ENCODE assay signal across 11 cellular contexts in the genomic region with DNA sequence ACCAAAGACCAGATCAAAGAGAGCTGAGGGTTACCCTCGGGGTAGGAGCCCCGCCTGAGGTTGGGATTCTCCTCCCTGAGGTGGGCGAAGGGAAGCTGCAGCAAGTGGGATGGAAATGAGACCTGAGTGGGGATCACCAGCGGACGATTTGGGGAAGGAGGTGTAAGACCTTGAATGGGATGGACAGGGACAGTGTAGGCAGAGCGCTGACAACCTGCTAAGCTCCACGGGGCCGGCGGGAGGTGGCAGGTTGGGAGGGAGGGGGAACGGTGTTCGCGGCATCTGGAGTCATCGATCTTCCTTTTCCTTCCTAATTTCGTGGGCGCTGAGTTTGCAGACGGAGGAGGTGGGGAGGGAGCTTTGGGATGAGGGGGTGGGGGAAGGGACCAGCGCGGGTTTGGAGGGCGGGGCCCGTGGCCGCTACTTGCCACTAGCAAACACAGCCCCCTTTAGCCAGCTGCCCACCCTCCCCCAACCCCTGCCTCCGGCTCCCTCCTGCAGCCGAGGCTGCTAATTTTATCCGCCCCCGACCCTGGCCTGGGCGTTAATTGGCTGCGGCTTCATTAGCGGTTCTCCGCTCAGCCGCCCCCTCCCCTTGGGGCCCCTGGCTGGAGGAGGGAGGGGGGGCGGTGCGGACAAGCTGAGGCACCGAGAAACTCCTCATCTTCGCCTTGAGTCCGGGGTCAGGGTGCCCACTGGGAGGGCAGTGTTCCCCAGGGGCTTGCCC. TPM values are rescaled to one million over a fixed set of nuclear protein-coding genes. Genes with fewer than 3 reads are reported as not detected.
A peak's percentile ranks its signal among the peaks of the same experiment; 100 is the strongest.
DNase-seq lines count a peak whose midpoint lies in the region; ATAC-seq and TF ChIP-seq lines count a peak whose summit lies in the region.
"Had no signal": no experiment of that assay in that cellular context is flagged by ENCODE, and none has a peak within 500 bp of the region (broad histone marks: within the 10 kb centered on the region; RNA-seq: fewer than 3 reads in every experiment).

No MANE protein-coding gene starts in this region.

- peaks cover 57% of the 10 kb centered on the region for H3K27me3 Mint-ChIP-seq in activated T-cell treated with anti-CD3 and anti-CD28 coated beads, Interleukin-2, amount 50 U/mL, for 24 hours
- peaks cover 33% of the 10 kb centered on the region for H3K27me3 Mint-ChIP-seq in endothelial cell (ENCODE audit: unreplicated experiment)

- H3F3A ChIP-seq in GM23248 (ENCODE audit: insufficient read depth) = peaks cover 7% of the 10 kb centered on the region

- H3K9ac ChIP-seq in OCI-LY3 (ENCODE audit: low read length) = no peak overlapping the region; the same call in 1 of the 2 replicates
- H3K9ac ChIP-seq in GM23248 = no peak overlapping the region

- H2AFZ ChIP-seq in OCI-LY3 (ENCODE audit: low read depth, low read length) = peak overlapping the region; percentile 55; the same call in 1 of the 2 replicates
- no peak overlapping the region for H2AFZ ChIP-seq in GM23248

- H3K4me1 ChIP-seq in OCI-LY3 (ENCODE audit: low read length) (peaks cover 23% of the 10 kb centered on the region), GM23248 (ENCODE audit: insufficient read depth) (peaks cover 17% of the 10 kb centered on the region)

- no peaks in the 10 kb centered on the region for H3K9me3 Mint-ChIP-seq in activated T-cell treated with anti-CD3 and anti-CD28 coated beads, Interleukin-2, amount 50 U/mL, for 24 hours
- H3K9me3 Mint-ChIP-seq in endothelial cell (ENCODE audit: unreplicated experiment) = no peaks in the 10 kb centered on the region

- peak overlapping the region; percentile 35 for H3K4me3 Mint-ChIP-seq in activated T-cell treated with anti-CD3 and anti-CD28 coated beads, Interleukin-2, amount 50 U/mL, for 24 hours
- H3K4me3 Mint-ChIP-seq in endothelial cell (ENCODE audit: unreplicated experiment) = peak overlapping the region; percentile 70

- peaks cover 16% of the 10 kb centered on the region for H3K36me3 ChIP-seq in OCI-LY3 (replicated peaks; ENCODE audit: low read depth, low read length)
- peaks cover 1% of the 10 kb centered on the region; the same call in 1 of the 2 replicates for H3K36me3 ChIP-seq in GM23248 (ENCODE audit: low read depth)
- H3K36me3 ChIP-seq: neutrophil had no signal

- no peak for DNase-seq in activated T-cell treated with anti-CD3 and anti-CD28 coated beads, Interleukin-2, amount 50 U/mL, for 24 hours
- no peak for DNase-seq in activated T-cell treated with anti-CD3 and anti-CD28 coated beads, Interleukin-2, amount 50 U/mL, for 1 hour
- DNase-seq in endothelial cell (ENCODE audit: low spot score) (no peak), skeletal muscle cell (ENCODE audit: low read depth) (no peak), GM23248 (no peak), iPS-NIHi7 (ENCODE audit: extremely low spot score) (no peak)
- DNase-seq: MM.1S had no signal

- H3K4me3 ChIP-seq in OCI-LY3 (ENCODE audit: low read length) (peak overlapping the region; percentile 62), skeletal muscle cell (ENCODE audit: low read depth, low read length) (peak overlapping the region; percentile 25), GM23248 (no peak overlapping the region)

- H3K79me2 ChIP-seq in OCI-LY3 (ENCODE audit: low read length) (peaks cover 23% of the 10 kb centered on the region), GM23248 (ENCODE audit: insufficient read depth) (peaks cover 27% of the 10 kb centered on the region)

- H3K4me1 Mint-ChIP-seq in activated T-cell treated with anti-CD3 and anti-CD28 coated beads, Interleukin-2, amount 50 U/mL, for 24 hours (ENCODE audit: low read depth) = peaks cover 64% of the 10 kb centered on the region
- H3K4me1 Mint-ChIP-seq in endothelial cell (ENCODE audit: unreplicated experiment) = peaks cover 30% of the 10 kb centered on the region

- H3K4me2 ChIP-seq in OCI-LY3 (ENCODE audit: low read length) = peak overlapping the region; percentile 44
- H3K4me2 ChIP-seq in GM23248 (ENCODE audit: unreplicated experiment) = no peak overlapping the region

- no peak for TF ChIP-seq CTCF in OCI-LY3 (IDR thresholded peaks at IDR 0.05; ENCODE audit: low read depth, low read length)
- no peak for TF ChIP-seq CTCF in endothelial cell (IDR thresholded peaks at IDR 0.05; ENCODE audit: unreplicated experiment)

- H3K27me3 ChIP-seq in OCI-LY3 (ENCODE audit: low read depth, low read length) = peaks cover 7% of the 10 kb centered on the region
- H3K27me3 ChIP-seq in GM23248 (replicated peaks; ENCODE audit: insufficient read depth) = 0 out of 2 replicates have a peak, but pooled peaks cover 4% of the 10 kb centered on the region

- H3K9me2 ChIP-seq in GM23248 (ENCODE audit: insufficient read depth) = no peaks in the 10 kb centered on the region

- H3K27ac Mint-ChIP-seq in activated T-cell treated with anti-CD3 and anti-CD28 coated beads, Interleukin-2, amount 50 U/mL, for 24 hours = no peak overlapping the region
- peak overlapping the region; percentile 42 for H3K27ac Mint-ChIP-seq in endothelial cell (ENCODE audit: unreplicated experiment)

- in situ Hi-C loops in GM23248 (cut with MboI) = no loop called here

- WGBS in GM23248 (ENCODE audit: low coverage in 1 of 2, low lambda C conversion rate in 2 of 2, missing lambda C conversion rate in 2 of 2), 2 experiments = 27 to 40% methylated on average over 15 to 35 of the region's 35 CpGs

- H3K9me3 ChIP-seq in OCI-LY3 (ENCODE audit: insufficient read depth, low read length) (no peaks in the 10 kb centered on the region), GM23248 (ENCODE audit: low read depth) (no peaks in the 10 kb centered on the region)
- H3K9me3 ChIP-seq: neutrophil had no signal

- peaks cover 26% of the 10 kb centered on the region for H3K36me3 Mint-ChIP-seq in activated T-cell treated with anti-CD3 and anti-CD28 coated beads, Interleukin-2, amount 50 U/mL, for 24 hours (ENCODE audit: low read depth)
- no peaks in the 10 kb centered on the region for H3K36me3 Mint-ChIP-seq in endothelial cell (ENCODE audit: low read depth, unreplicated experiment)

- H3K27ac ChIP-seq in OCI-LY3 (ENCODE audit: low read length) (no peak overlapping the region), GM23248 (no peak overlapping the region)
- H3K27ac ChIP-seq: neutrophil had no signal

- H4K20me1 ChIP-seq in OCI-LY3 (ENCODE audit: insufficient read depth, low read length) (peaks cover 14% of the 10 kb centered on the region), GM23248 (ENCODE audit: insufficient read depth) (no peaks in the 10 kb centered on the region)

- ATAC-seq in GM19455 (IDR thresholded peaks at IDR 0.05; ENCODE audit: unreplicated experiment) = no peak
- ATAC-seq: activated CD4-positive, CD25-positive, alpha-beta regulatory T cell treated with anti-CD3 and anti-CD28 coated beads, Interleukin-2, amount 50 U/mL, for 24 hours had no signal

RNA-seq across cellular contexts. Expression of a gene that starts 2.8 kb away (rescaled TPM):
- total RNA-seq in endothelial cell (ENCODE audit: unreplicated experiment) = 63.3 TPM
- total RNA-seq in GM23248 (2014; rRNA removed; shearing (Covaris generic)) = 272 and 341 TPM in 2 replicates
- polyA plus RNA-seq in GM23248 (2016; fragmentation: Nextera tagmentation; extraction: Ambion mirVana) = 184 and 185 TPM in 2 replicates

RNA-seq across cellular contexts. Expression of a gene that starts 10.2 kb away (rescaled TPM):
- total RNA-seq in endothelial cell (ENCODE audit: unreplicated experiment) = not detected
- total RNA-seq in GM23248 (2014; rRNA removed; shearing (Covaris generic)) = 5.6 and 5.7 TPM in 2 replicates
- polyA plus RNA-seq in GM23248 (2016; fragmentation: Nextera tagmentation; extraction: Ambion mirVana) = 5.4 and 6.7 TPM in 2 replicates

RNA-seq across cellular contexts. Expression of a gene that starts 24.2 kb away (rescaled TPM):
- 3.3 TPM for total RNA-seq in endothelial cell (ENCODE audit: unreplicated experiment)
- total RNA-seq in GM23248 (2014; rRNA removed; shearing (Covaris generic)) = 0.32 and 1.3 TPM in 2 replicates
- polyA plus RNA-seq in GM23248 (2016; fragmentation: Nextera tagmentation; extraction: Ambion mirVana) = 0.35 and 0.52 TPM in 2 replicates
